10 cellular contexts compared by ENCODE assay signal in genomic region chr17:81833921-81834830, GRCh38. TPM values are rescaled to one million over a fixed set of nuclear protein-coding genes. Genes with fewer than 3 reads are reported as not detected.
DNase-seq lines count a peak whose midpoint lies in the region; ATAC-seq and TF ChIP-seq lines count a peak whose summit lies in the region.
"Had no signal": no experiment of that assay in that cellular context is flagged by ENCODE, and none has a peak within 500 bp of the region (broad histone marks: within the 10 kb centered on the region; RNA-seq: fewer than 3 reads in every experiment).

No MANE protein-coding gene starts in this region.

- TF ChIP-seq CTCF in MCF 10A (IDR thresholded peaks at IDR 0.05; ENCODE audit: unreplicated experiment): no peak
- TF ChIP-seq CTCF in mesothelial cell of epicardium (IDR thresholded peaks at IDR 0.05; ENCODE audit: unreplicated experiment): no peak
- TF ChIP-seq CTCF in vagina (IDR thresholded peaks at IDR 0.05): no peak

- CTCF ChIA-PET in MCF 10A (lab: Yijun Ruan, JAX): interaction anchor here (1.0 kb wide), 1 partner anchor 9 kb away, joined by 4 read pairs; no protein-coding TSS in a partner anchor

- no peaks in the 10 kb centered on the region for H3K9me3 ChIP-seq in vagina

- H3K27me3 Mint-ChIP-seq in stimulated activated naive CD8-positive, alpha-beta T cell treated with anti-CD3 and anti-CD28 coated beads, Interleukin-15, Interleukin-2, amounts not matched to agents 100 ng/mL and 50 ng/mL, for 24 hours: no peaks in the 10 kb centered on the region
- H3K27me3 Mint-ChIP-seq in MCF 10A (ENCODE audit: insufficient read depth, unreplicated experiment): no peaks in the 10 kb centered on the region
- no peaks in the 10 kb centered on the region for H3K27me3 Mint-ChIP-seq in mesothelial cell of epicardium (ENCODE audit: low read depth)

- no peak for DNase-seq in stimulated activated naive CD8-positive, alpha-beta T cell treated with anti-CD3 and anti-CD28 coated beads, Interleukin-15, Interleukin-2, amounts not matched to agents 100 U/mL and 50 U/mL, for 24 hours
- DNase-seq in MCF 10A (ENCODE audit: unreplicated experiment) (no peak), mesothelial cell of epicardium (ENCODE audit: low spot score in 2 of 2, unreplicated experiment in 2 of 2) (no peak), vagina (ENCODE audit: extremely low spot score in 2 of 2) (no peak), NCI-H345 treated with DMSO at 0.1 percent for 48 hours (lab: John Stamatoyannopoulos, UW; ENCODE audit: unreplicated experiment) (no peak), NOMO-1 treated with DMSO at 0.1 percent for 48 hours (lab: John Stamatoyannopoulos, UW; ENCODE audit: unreplicated experiment) (no peak)

- POLR2A ChIA-PET in MCF 10A (lab: Yijun Ruan, JAX): interaction anchor here (0.8 to 2.3 kb wide), 17 partner anchors 9 to 437 kb away, joined by 3 to 16 read pairs (median 6); partner anchors contain the start of genes ANAPC11, ARL16, CCDC137 and FASN

- no peaks in the 10 kb centered on the region for H3K9me3 Mint-ChIP-seq in stimulated activated naive CD8-positive, alpha-beta T cell treated with anti-CD3 and anti-CD28 coated beads, Interleukin-15, Interleukin-2, amounts not matched to agents 100 ng/mL and 50 ng/mL, for 24 hours
- H3K9me3 Mint-ChIP-seq in MCF 10A (ENCODE audit: unreplicated experiment) (no peaks in the 10 kb centered on the region), mesothelial cell of epicardium (no peaks in the 10 kb centered on the region)

- H3K4me1 ChIP-seq in vagina: peaks cover 42% of the 10 kb centered on the region

- H3K36me3 ChIP-seq in vagina: no peaks in the 10 kb centered on the region

- intact Hi-C loops in MCF 10A (cut with micrococcal nuclease) (no loop called here), vagina (cut with DNase I) (no loop called here)

- peak overlapping the region; percentile 89 for H3K27ac Mint-ChIP-seq in stimulated activated naive CD8-positive, alpha-beta T cell treated with anti-CD3 and anti-CD28 coated beads, Interleukin-15, Interleukin-2, amounts not matched to agents 100 ng/mL and 50 ng/mL, for 24 hours
- peak overlapping the region; percentile 80 for H3K27ac Mint-ChIP-seq in MCF 10A (ENCODE audit: low read depth, unreplicated experiment)
- H3K27ac Mint-ChIP-seq in mesothelial cell of epicardium: peak overlapping the region; percentile 96

- H3K4me3 Mint-ChIP-seq in stimulated activated naive CD8-positive, alpha-beta T cell treated with anti-CD3 and anti-CD28 coated beads, Interleukin-15, Interleukin-2, amounts not matched to agents 100 ng/mL and 50 ng/mL, for 24 hours: peak overlapping the region; percentile 88
- peak overlapping the region; percentile 79 for H3K4me3 Mint-ChIP-seq in MCF 10A (ENCODE audit: unreplicated experiment)
- H3K4me3 Mint-ChIP-seq in mesothelial cell of epicardium: peak overlapping the region; percentile 81

- ATAC-seq in stimulated activated naive CD8-positive, alpha-beta T cell treated with anti-CD3 and anti-CD28 coated beads, Interleukin-15, Interleukin-2, amounts not matched to agents 100 U/mL and 50 U/mL, for 24 hours: no peak
- no peak for ATAC-seq in GM21529 (IDR thresholded peaks at IDR 0.05; ENCODE audit: unreplicated experiment)

- no peak for TF ChIP-seq POLR2A in vagina (IDR thresholded peaks at IDR 0.05)

- H3K27ac ChIP-seq in vagina: peak overlapping the region; percentile 83

- no peaks in the 10 kb centered on the region for H3K36me3 Mint-ChIP-seq in stimulated activated naive CD8-positive, alpha-beta T cell treated with anti-CD3 and anti-CD28 coated beads, Interleukin-15, Interleukin-2, amounts not matched to agents 100 ng/mL and 50 ng/mL, for 24 hours (ENCODE audit: low read depth)
- peaks cover 5% of the 10 kb centered on the region for H3K36me3 Mint-ChIP-seq in MCF 10A (ENCODE audit: insufficient read depth, unreplicated experiment)
- no peaks in the 10 kb centered on the region for H3K36me3 Mint-ChIP-seq in mesothelial cell of epicardium

- H3K27me3 ChIP-seq in vagina: no peaks in the 10 kb centered on the region

- H3K4me1 Mint-ChIP-seq in stimulated activated naive CD8-positive, alpha-beta T cell treated with anti-CD3 and anti-CD28 coated beads, Interleukin-15, Interleukin-2, amounts not matched to agents 100 ng/mL and 50 ng/mL, for 24 hours (ENCODE audit: low read depth): peaks cover 27% of the 10 kb centered on the region
- H3K4me1 Mint-ChIP-seq in MCF 10A (ENCODE audit: insufficient read depth, unreplicated experiment) (peaks cover 9% of the 10 kb centered on the region), mesothelial cell of epicardium (peaks cover 25% of the 10 kb centered on the region)

- BruUV-seq in MCF 10A (replicated peaks; lab: Mats Ljungman, UMichigan): no TSS peak

- H3K4me3 ChIP-seq in vagina: peak overlapping the region; percentile 61 to 90

RNA-seq across cellular contexts. Expression of gene PPP1R27, which starts 0.7 kb away (rescaled TPM):
- total RNA-seq in MCF 10A (2022) (0.29 TPM in 1 of 2 replicates, not detected in the other), mesothelial cell of epicardium (0.35 TPM in 1 of 3 replicates, not detected in the others), vagina (not detected)
- total RNA-seq: posterior vena cava, RPMI7951 had no signal

RNA-seq across cellular contexts. Expression of gene MCRIP1, which starts 1.1 kb away (rescaled TPM):
- total RNA-seq in MCF 10A (2022) (35.6 and 39.2 TPM in 2 replicates), mesothelial cell of epicardium (96.2 to 104 TPM (median 103 TPM) in 3 replicates), vagina (64.1 TPM)

RNA-seq across cellular contexts. Expression of gene P4HB, which starts 26.2 kb away (rescaled TPM):
- total RNA-seq in MCF 10A (2022): 894 and 1,111 TPM in 2 replicates
- total RNA-seq in mesothelial cell of epicardium: 405 to 433 TPM (median 421 TPM) in 3 replicates
- total RNA-seq in vagina: 463 TPM

RNA-seq across cellular contexts. Expression of gene GCGR, which starts 30.2 kb away (rescaled TPM):
- total RNA-seq in MCF 10A (2022) (not detected in 2 replicates), mesothelial cell of epicardium (0.18 to 0.74 TPM (median 0.66 TPM) in 3 replicates), vagina (not detected)
- total RNA-seq: posterior vena cava, RPMI7951 had no signal

RNA-seq across cellular contexts. Expression of gene ARHGDIA, which starts 37.0 kb away (rescaled TPM):
- total RNA-seq in MCF 10A (2022) (271 and 324 TPM in 2 replicates), mesothelial cell of epicardium (258 to 275 TPM (median 268 TPM) in 3 replicates), vagina (120 TPM)
